Comparison of ENCODE assay signal across 29 cellular contexts in the genomic region with DNA sequence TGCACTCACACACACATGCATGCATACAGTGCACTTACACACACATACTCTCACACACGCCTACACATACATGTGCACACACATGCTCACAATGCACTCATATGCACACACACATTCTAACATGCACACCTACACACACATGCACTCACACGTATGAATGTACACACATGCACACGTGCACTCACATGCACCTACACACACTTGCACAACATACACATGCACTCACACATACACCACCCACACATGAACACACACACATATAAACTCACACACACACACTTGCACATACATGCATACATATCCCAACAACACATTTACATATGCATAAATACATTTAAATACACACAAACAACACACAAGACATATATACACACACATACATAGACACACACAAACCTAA.
"Had no signal": no experiment of that assay in that cellular context is flagged by ENCODE, and none has a peak within 500 bp of the region (broad histone marks: within the 10 kb centered on the region; RNA-seq: fewer than 3 reads in every experiment).

No MANE protein-coding gene starts in this region.

- H3K9me3 ChIP-seq: gastrocnemius medialis had no signal

- H3K4me3 ChIP-seq: dorsolateral prefrontal cortex, gastrocnemius medialis, lung, mucosa of descending colon, right atrium auricular region, sigmoid colon, skin epidermis, thoracic aorta, tibial nerve, upper lobe of left lung, vagina had no signal

- H3K27ac Mint-ChIP-seq: memory B cell; mesothelial cell of epicardium; natural killer cell treated with Interleukin-12 subunit alpha and Interleukin-12 subunit beta and Interleukin-15 and Interleukin-18, amount 100 ng/mL, for 72 hours; progenitor cell of endocrine pancreas; stimulated activated naive B cell treated with anti-CD40 and anti-IgM and Interleukin-4, amounts not matched to agents 10 μg/mL and 1 μg/mL and 100 μg/mL, for 72 hours; stimulated activated naive CD8-positive, alpha-beta T cell treated with anti-CD3 and anti-CD28 coated beads, Interleukin-15, Interleukin-2, amounts not matched to agents 100 ng/mL and 50 ng/mL, for 24 hours had no signal

- DNase-seq: dorsolateral prefrontal cortex; effector memory CD4-positive, alpha-beta T cell; foreskin fibroblast; gastrocnemius medialis; head of caudate nucleus; kidney; mucosa of descending colon; naive B cell; sigmoid colon; stimulated activated CD4-positive, alpha-beta T cell treated with anti-CD3 and anti-CD28 coated beads, Interleukin-15, amount 100 ng/mL, for 24 hours; stimulated activated CD4-positive, alpha-beta T cell treated with anti-CD3 and anti-CD28 coated beads, Interleukin-2, amount 100 ng/mL, for 48 hours; stimulated activated naive B cell treated with anti-CD40 and anti-IgM and Interleukin-4, amounts not matched to agents 10 μg/mL and 1 μg/mL and 100 μg/mL, for 72 hours; upper lobe of left lung had no signal

- H3K4me1 Mint-ChIP-seq: memory B cell; mesothelial cell of epicardium; neural crest cell; stimulated activated naive B cell treated with anti-CD40 and anti-IgM and Interleukin-4, amounts not matched to agents 10 μg/mL and 1 μg/mL and 100 μg/mL, for 72 hours had no signal

- H3K27me3 Mint-ChIP-seq: memory B cell; naive B cell; progenitor cell of endocrine pancreas; stimulated activated naive B cell treated with anti-CD40 and anti-IgM and Interleukin-4, amounts not matched to agents 10 μg/mL and 1 μg/mL and 100 μg/mL, for 72 hours; stimulated activated naive CD8-positive, alpha-beta T cell treated with anti-CD3 and anti-CD28 coated beads, Interleukin-15, Interleukin-2, amounts not matched to agents 100 ng/mL and 50 ng/mL, for 24 hours had no signal

- H3K4me3 Mint-ChIP-seq: memory B cell; mesothelial cell of epicardium; naive B cell; natural killer cell treated with Interleukin-12 subunit alpha and Interleukin-12 subunit beta and Interleukin-15 and Interleukin-18, amount 100 ng/mL, for 72 hours; neural crest cell; stimulated activated naive B cell treated with anti-CD40 and anti-IgM and Interleukin-4, amounts not matched to agents 10 μg/mL and 1 μg/mL and 100 μg/mL, for 72 hours; stimulated activated naive CD8-positive, alpha-beta T cell treated with anti-CD3 and anti-CD28 coated beads, Interleukin-15, Interleukin-2, amounts not matched to agents 100 ng/mL and 50 ng/mL, for 24 hours had no signal

- FAIRE-seq: colon, endometrium, kidney had no signal

- H3K27ac ChIP-seq: dorsolateral prefrontal cortex, parathyroid adenoma, right atrium auricular region, sigmoid colon, skin epidermis, thoracic aorta, tibial nerve, upper lobe of left lung, vagina had no signal

- H2AFZ ChIP-seq: parathyroid adenoma had no signal

- H3K9ac ChIP-seq: parathyroid adenoma had no signal

- H3K79me2 ChIP-seq: parathyroid adenoma had no signal

- ATAC-seq: gastrocnemius medialis; left lobe of liver; mucosa of descending colon; natural killer cell treated with Interleukin-12 subunit alpha and Interleukin-12 subunit beta and Interleukin-15 and Interleukin-18, amount 100 ng/mL, for 72 hours; stimulated activated naive B cell treated with anti-CD40 and anti-IgM and Interleukin-4, amounts not matched to agents 10 μg/mL and 1 μg/mL and 100 μg/mL, for 72 hours had no signal

- H3K4me1 ChIP-seq: parathyroid adenoma, sigmoid colon, tibial nerve, upper lobe of left lung, vagina had no signal

- H3K27me3 ChIP-seq: dorsolateral prefrontal cortex, gastrocnemius medialis, right atrium auricular region, sigmoid colon, tibial nerve, upper lobe of left lung, vagina had no signal

- H3K36me3 ChIP-seq: thoracic aorta had no signal
